In genomic region chr18:13823707-13824395, GRCh38 we compare ENCODE assay signal across 1 cellular context.
A peak's percentile ranks its signal among the peaks of the same experiment; 100 is the strongest.
TF ChIP-seq lines count a peak whose summit lies in the region.

TSS of gene MC5R (plus strand) at chr18:13824149. CDS start at chr18:13825766, 1,617 bp downstream.

TF ChIP-seq in HepG2, 621 proteins besides CTCF, POLR2A, EP300 and RAD21 (continued from another document and continues in another):
- TF ChIP-seq UBTF (CRISPR knock-in tag; IDR thresholded peaks at IDR 0.05) (peak; percentile 75; the same call in 1 of the 2 replicates), MYC (CRISPR knock-in tag; IDR thresholded peaks at IDR 0.05; ENCODE audit: borderline replicate concordance) (peak; percentile 17; the same call in 1 of the 2 replicates), NAIF1 (CRISPR knock-in tag; IDR thresholded peaks at IDR 0.05; ENCODE audit: borderline replicate concordance) (no peak), TAF15 (IDR thresholded peaks at IDR 0.05; ENCODE audit: low read depth, low read length, poor library complexity, severe bottlenecking) (no peak), SALL1 (CRISPR knock-in tag; IDR thresholded peaks at IDR 0.05) (peak; percentile 24; the same call in 1 of the 2 replicates), ZNF562 (CRISPR knock-in tag; IDR thresholded peaks at IDR 0.05; ENCODE audit: borderline replicate concordance) (no peak), STAG1 (CRISPR knock-in tag; IDR thresholded peaks at IDR 0.05) (peak; percentile 89), HOXA3 (CRISPR knock-in tag; IDR thresholded peaks at IDR 0.05) (no peak), NFYB (CRISPR knock-in tag; IDR thresholded peaks at IDR 0.05) (no peak), HES4 (CRISPR knock-in tag; IDR thresholded peaks at IDR 0.05; ENCODE audit: borderline replicate concordance) (no peak), DNMT1 (CRISPR knock-in tag; IDR thresholded peaks at IDR 0.05) (peak; percentile 89; the same call in 1 of the 2 replicates), FOXA1 (IDR thresholded peaks at IDR 0.05) (no peak), FOXA1 (CRISPR knock-in tag; IDR thresholded peaks at IDR 0.05) (no peak), ZNF737 (CRISPR knock-in tag; IDR thresholded peaks at IDR 0.05; ENCODE audit: borderline replicate concordance) (no peak), ZNF343 (CRISPR knock-in tag; IDR thresholded peaks at IDR 0.05) (no peak), MAFK (conservative IDR thresholded peaks at IDR 0.05 in 1 of 2, IDR thresholded peaks at IDR 0.05 in 1 of 2; ENCODE audit: low read length in 2 of 2) (no peak), KAT8 (CRISPR knock-in tag; IDR thresholded peaks at IDR 0.05) (no peak), ELK4 (CRISPR knock-in tag; IDR thresholded peaks at IDR 0.05; ENCODE audit: borderline replicate concordance) (no peak), REL (CRISPR knock-in tag; conservative IDR thresholded peaks at IDR 0.05) (no peak), ZNF557 (CRISPR knock-in tag; IDR thresholded peaks at IDR 0.05) (no peak), ZNF850 (CRISPR knock-in tag; conservative IDR thresholded peaks at IDR 0.05) (no peak), SP5 (CRISPR knock-in tag; IDR thresholded peaks at IDR 0.05; ENCODE audit: borderline replicate concordance, low read depth) (0 out of 2 replicates have a peak, but pooled peaks have one; percentile 25), EED (CRISPR knock-in tag; IDR thresholded peaks at IDR 0.05) (no peak), RNF2 (conservative IDR thresholded peaks at IDR 0.05; ENCODE audit: low read depth) (peak; percentile 60; the same call in 1 of the 2 replicates), CERS6 (CRISPR knock-in tag; IDR thresholded peaks at IDR 0.05) (no peak), PRMT3 (CRISPR knock-in tag; IDR thresholded peaks at IDR 0.05; ENCODE audit: borderline replicate concordance, low read depth) (no peak), ATF7-NPFF (CRISPR knock-in tag; IDR thresholded peaks at IDR 0.05; ENCODE audit: low read depth) (0 out of 2 replicates have a peak, but pooled peaks have one; percentile 35), XRCC5 (optimal IDR thresholded peaks at IDR 0.05; ENCODE audit: low read length) (peak; percentile 85), REXO4 (CRISPR knock-in tag; IDR thresholded peaks at IDR 0.05; ENCODE audit: borderline replicate concordance) (no peak), EHMT2 (IDR thresholded peaks at IDR 0.05; ENCODE audit: borderline replicate concordance, low read depth, low read length) (peak; percentile 71; the same call in 1 of the 2 replicates), IRF2 (CRISPR knock-in tag; IDR thresholded peaks at IDR 0.05) (no peak), NFATC3 (CRISPR knock-in tag; IDR thresholded peaks at IDR 0.05) (no peak), KLF12 (CRISPR knock-in tag; IDR thresholded peaks at IDR 0.05; ENCODE audit: borderline replicate concordance) (no peak), HNRNPUL1 (IDR thresholded peaks at IDR 0.05; ENCODE audit: low read depth, low read length) (no peak), KLF13 (CRISPR knock-in tag; IDR thresholded peaks at IDR 0.05) (no peak), ZNF547 (CRISPR knock-in tag; IDR thresholded peaks at IDR 0.05) (peak; percentile 64; the same call in 1 of the 2 replicates), KLF6 (CRISPR knock-in tag; IDR thresholded peaks at IDR 0.05) (no peak), ZNF788 (CRISPR knock-in tag; IDR thresholded peaks at IDR 0.05; ENCODE audit: borderline replicate concordance) (peak; percentile 58; the same call in 1 of the 2 replicates), HNF4G (IDR thresholded peaks at IDR 0.05; ENCODE audit: borderline replicate concordance, low read depth, low read length) (no peak), HNF4G (CRISPR knock-in tag; IDR thresholded peaks at IDR 0.05; ENCODE audit: borderline replicate concordance, low read depth) (no peak), ZNF274 (CRISPR knock-in tag; IDR thresholded peaks at IDR 0.05) (peak; percentile 68; the same call in 1 of the 2 replicates), RFXANK (CRISPR knock-in tag; IDR thresholded peaks at IDR 0.05) (no peak), SKI (IDR thresholded peaks at IDR 0.05; ENCODE audit: partially characterized antibody) (no peak), MXI1 (IDR thresholded peaks at IDR 0.05; ENCODE audit: borderline replicate concordance, low read depth, low read length) (no peak), ZNF775 (CRISPR knock-in tag; IDR thresholded peaks at IDR 0.05; ENCODE audit: borderline replicate concordance) (no peak), ZNF598 (CRISPR knock-in tag; IDR thresholded peaks at IDR 0.05; ENCODE audit: borderline replicate concordance) (0 out of 2 replicates have a peak, but pooled peaks have one; percentile 41), NFIB (CRISPR knock-in tag; IDR thresholded peaks at IDR 0.05; ENCODE audit: borderline replicate concordance) (no peak), ZNF607 (CRISPR knock-in tag; IDR thresholded peaks at IDR 0.05; ENCODE audit: borderline replicate concordance) (0 out of 2 replicates have a peak, but pooled peaks have one; percentile 51), HMG20A (CRISPR knock-in tag; IDR thresholded peaks at IDR 0.05; ENCODE audit: borderline replicate concordance) (no peak), ZNF841 (CRISPR knock-in tag; IDR thresholded peaks at IDR 0.05; ENCODE audit: borderline replicate concordance) (no peak), CEBPG (CRISPR knock-in tag; IDR thresholded peaks at IDR 0.05) (no peak), MIXL1 (CRISPR knock-in tag; IDR thresholded peaks at IDR 0.05) (no peak), KMT2A (CRISPR knock-in tag; IDR thresholded peaks at IDR 0.05) (no peak), ZFP1 (CRISPR knock-in tag; IDR thresholded peaks at IDR 0.05) (no peak), ZNF777 (CRISPR knock-in tag; IDR thresholded peaks at IDR 0.05) (peak; percentile 71; the same call in 1 of the 2 replicates), ZNF383 (CRISPR knock-in tag; IDR thresholded peaks at IDR 0.05; ENCODE audit: borderline replicate concordance) (no peak), NCOR1 (IDR thresholded peaks at IDR 0.05; ENCODE audit: borderline replicate concordance, low read length) (no peak)
- TF ChIP-seq, protein P1, sequence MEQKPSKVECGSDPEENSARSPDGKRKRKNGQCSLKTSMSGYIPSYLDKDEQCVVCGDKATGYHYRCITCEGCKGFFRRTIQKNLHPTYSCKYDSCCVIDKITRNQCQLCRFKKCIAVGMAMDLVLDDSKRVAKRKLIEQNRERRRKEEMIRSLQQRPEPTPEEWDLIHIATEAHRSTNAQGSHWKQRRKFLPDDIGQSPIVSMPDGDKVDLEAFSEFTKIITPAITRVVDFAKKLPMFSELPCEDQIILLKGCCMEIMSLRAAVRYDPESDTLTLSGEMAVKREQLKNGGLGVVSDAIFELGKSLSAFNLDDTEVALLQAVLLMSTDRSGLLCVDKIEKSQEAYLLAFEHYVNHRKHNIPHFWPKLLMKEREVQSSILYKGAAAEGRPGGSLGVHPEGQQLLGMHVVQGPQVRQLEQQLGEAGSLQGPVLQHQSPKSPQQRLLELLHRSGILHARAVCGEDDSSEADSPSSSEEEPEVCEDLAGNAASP (CRISPR knock-in tag; IDR thresholded peaks at IDR 0.05; ENCODE audit: borderline replicate concordance) = no peak
- TF ChIP-seq, protein P2, sequence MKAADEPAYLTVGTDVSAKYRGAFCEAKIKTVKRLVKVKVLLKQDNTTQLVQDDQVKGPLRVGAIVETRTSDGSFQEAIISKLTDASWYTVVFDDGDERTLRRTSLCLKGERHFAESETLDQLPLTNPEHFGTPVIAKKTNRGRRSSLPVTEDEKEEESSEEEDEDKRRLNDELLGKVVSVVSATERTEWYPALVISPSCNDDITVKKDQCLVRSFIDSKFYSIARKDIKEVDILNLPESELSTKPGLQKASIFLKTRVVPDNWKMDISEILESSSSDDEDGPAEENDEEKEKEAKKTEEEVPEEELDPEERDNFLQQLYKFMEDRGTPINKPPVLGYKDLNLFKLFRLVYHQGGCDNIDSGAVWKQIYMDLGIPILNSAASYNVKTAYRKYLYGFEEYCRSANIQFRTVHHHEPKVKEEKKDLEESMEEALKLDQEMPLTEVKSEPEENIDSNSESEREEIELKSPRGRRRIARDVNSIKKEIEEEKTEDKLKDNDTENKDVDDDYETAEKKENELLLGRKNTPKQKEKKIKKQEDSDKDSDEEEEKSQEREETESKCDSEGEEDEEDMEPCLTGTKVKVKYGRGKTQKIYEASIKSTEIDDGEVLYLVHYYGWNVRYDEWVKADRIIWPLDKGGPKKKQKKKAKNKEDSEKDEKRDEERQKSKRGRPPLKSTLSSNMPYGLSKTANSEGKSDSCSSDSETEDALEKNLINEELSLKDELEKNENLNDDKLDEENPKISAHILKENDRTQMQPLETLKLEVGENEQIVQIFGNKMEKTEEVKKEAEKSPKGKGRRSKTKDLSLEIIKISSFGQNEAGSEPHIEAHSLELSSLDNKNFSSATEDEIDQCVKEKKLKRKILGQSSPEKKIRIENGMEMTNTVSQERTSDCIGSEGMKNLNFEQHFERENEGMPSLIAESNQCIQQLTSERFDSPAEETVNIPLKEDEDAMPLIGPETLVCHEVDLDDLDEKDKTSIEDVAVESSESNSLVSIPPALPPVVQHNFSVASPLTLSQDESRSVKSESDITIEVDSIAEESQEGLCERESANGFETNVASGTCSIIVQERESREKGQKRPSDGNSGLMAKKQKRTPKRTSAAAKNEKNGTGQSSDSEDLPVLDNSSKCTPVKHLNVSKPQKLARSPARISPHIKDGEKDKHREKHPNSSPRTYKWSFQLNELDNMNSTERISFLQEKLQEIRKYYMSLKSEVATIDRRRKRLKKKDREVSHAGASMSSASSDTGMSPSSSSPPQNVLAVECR (CRISPR knock-in tag; IDR thresholded peaks at IDR 0.05; ENCODE audit: borderline replicate concordance) = peak; percentile 29; the same call in 1 of the 2 replicates
- TF ChIP-seq, protein P3, sequence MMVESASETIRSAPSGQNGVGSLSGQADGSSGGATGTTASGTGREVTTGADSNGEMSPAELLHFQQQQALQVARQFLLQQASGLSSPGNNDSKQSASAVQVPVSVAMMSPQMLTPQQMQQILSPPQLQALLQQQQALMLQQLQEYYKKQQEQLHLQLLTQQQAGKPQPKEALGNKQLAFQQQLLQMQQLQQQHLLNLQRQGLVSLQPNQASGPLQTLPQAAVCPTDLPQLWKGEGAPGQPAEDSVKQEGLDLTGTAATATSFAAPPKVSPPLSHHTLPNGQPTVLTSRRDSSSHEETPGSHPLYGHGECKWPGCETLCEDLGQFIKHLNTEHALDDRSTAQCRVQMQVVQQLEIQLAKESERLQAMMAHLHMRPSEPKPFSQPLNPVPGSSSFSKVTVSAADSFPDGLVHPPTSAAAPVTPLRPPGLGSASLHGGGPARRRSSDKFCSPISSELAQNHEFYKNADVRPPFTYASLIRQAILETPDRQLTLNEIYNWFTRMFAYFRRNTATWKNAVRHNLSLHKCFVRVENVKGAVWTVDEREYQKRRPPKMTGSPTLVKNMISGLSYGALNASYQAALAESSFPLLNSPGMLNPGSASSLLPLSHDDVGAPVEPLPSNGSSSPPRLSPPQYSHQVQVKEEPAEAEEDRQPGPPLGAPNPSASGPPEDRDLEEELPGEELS (CRISPR knock-in tag; IDR thresholded peaks at IDR 0.05) = no peak
- TF ChIP-seq, protein P4, sequence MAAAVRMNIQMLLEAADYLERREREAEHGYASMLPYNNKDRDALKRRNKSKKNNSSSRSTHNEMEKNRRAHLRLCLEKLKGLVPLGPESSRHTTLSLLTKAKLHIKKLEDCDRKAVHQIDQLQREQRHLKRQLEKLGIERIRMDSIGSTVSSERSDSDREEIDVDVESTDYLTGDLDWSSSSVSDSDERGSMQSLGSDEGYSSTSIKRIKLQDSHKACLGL (CRISPR knock-in tag; IDR thresholded peaks at IDR 0.05) = no peak
- TF ChIP-seq, protein P5, sequence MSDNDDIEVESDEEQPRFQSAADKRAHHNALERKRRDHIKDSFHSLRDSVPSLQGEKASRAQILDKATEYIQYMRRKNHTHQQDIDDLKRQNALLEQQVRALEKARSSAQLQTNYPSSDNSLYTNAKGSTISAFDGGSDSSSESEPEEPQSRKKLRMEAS (IDR thresholded peaks at IDR 0.05) = no peak; the same call in 1 of the 2 replicates
- TF ChIP-seq, protein P6, sequence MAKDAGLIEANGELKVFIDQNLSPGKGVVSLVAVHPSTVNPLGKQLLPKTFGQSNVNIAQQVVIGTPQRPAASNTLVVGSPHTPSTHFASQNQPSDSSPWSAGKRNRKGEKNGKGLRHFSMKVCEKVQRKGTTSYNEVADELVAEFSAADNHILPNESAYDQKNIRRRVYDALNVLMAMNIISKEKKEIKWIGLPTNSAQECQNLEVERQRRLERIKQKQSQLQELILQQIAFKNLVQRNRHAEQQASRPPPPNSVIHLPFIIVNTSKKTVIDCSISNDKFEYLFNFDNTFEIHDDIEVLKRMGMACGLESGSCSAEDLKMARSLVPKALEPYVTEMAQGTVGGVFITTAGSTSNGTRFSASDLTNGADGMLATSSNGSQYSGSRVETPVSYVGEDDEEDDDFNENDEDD (CRISPR knock-in tag; IDR thresholded peaks at IDR 0.05; ENCODE audit: borderline replicate concordance) = peak; percentile 40; the same call in 1 of the 2 replicates
